Comparison of ENCODE assay signal across 1 cellular context in the genomic region with DNA sequence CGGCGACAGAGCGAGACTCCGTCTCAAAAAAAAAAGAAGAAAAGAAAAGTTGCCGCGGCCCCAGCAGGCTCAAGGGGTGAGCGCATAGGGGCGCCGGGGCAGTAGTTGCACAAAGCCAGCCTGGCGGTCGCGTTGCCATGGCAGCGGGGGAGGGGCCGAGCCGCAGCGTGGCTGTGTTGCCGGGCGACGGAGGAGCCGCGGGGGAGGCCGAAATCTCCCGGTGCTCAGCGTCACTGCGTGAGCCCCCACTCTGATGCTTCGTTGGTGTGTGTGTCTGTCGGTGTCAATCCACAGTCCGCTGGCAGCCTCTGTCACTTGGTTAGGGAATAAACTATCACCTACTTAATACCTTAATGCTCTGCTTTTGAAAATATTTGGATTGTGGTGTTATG.
TF ChIP-seq lines count a peak whose summit lies in the region.

No MANE protein-coding gene starts in this region.

TF ChIP-seq in SK-N-SH treated with all-trans-retinoic acid at 6 μM for 48 hours, 23 proteins besides CTCF, POLR2A, EP300 and RAD21 (continued from another document):
- TF ChIP-seq, protein P1, sequence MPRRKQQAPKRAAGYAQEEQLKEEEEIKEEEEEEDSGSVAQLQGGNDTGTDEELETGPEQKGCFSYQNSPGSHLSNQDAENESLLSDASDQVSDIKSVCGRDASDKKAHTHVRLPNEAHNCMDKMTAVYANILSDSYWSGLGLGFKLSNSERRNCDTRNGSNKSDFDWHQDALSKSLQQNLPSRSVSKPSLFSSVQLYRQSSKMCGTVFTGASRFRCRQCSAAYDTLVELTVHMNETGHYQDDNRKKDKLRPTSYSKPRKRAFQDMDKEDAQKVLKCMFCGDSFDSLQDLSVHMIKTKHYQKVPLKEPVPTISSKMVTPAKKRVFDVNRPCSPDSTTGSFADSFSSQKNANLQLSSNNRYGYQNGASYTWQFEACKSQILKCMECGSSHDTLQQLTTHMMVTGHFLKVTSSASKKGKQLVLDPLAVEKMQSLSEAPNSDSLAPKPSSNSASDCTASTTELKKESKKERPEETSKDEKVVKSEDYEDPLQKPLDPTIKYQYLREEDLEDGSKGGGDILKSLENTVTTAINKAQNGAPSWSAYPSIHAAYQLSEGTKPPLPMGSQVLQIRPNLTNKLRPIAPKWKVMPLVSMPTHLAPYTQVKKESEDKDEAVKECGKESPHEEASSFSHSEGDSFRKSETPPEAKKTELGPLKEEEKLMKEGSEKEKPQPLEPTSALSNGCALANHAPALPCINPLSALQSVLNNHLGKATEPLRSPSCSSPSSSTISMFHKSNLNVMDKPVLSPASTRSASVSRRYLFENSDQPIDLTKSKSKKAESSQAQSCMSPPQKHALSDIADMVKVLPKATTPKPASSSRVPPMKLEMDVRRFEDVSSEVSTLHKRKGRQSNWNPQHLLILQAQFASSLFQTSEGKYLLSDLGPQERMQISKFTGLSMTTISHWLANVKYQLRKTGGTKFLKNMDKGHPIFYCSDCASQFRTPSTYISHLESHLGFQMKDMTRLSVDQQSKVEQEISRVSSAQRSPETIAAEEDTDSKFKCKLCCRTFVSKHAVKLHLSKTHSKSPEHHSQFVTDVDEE (CRISPR knock-in tag; IDR thresholded peaks at IDR 0.05), result no peak
TF ChIP-seq in SK-N-SH treated with all-trans-retinoic acid at 6 μM for 48 hours: peak in this region for 1.
